8 cellular contexts compared by ENCODE assay signal in genomic region chr14:35534884-35535793, GRCh38. TPM values are rescaled to one million over a fixed set of nuclear protein-coding genes. Genes with fewer than 3 reads are reported as not detected.
DNase-seq lines count a peak whose midpoint lies in the region; ATAC-seq and TF ChIP-seq lines count a peak whose summit lies in the region.

No MANE protein-coding gene starts in this region.

- TF ChIP-seq CTCF in DOHH2 (IDR thresholded peaks at IDR 0.05; ENCODE audit: low read depth, low read length, poor library complexity, severe bottlenecking): no peak

- no peaks in the 10 kb centered on the region for H3K9me2 ChIP-seq in DOHH2 (replicated peaks; ENCODE audit: control insufficient read depth, low read length)

- H3K9me3 ChIP-seq in DOHH2 (ENCODE audit: control insufficient read depth, insufficient read depth, low read length): no peaks in the 10 kb centered on the region
- no peaks in the 10 kb centered on the region for H3K9me3 ChIP-seq in MG63

- no peaks in the 10 kb centered on the region for H3K79me2 ChIP-seq in DOHH2 (ENCODE audit: control insufficient read depth, low read length)

- H3K36me3 ChIP-seq in DOHH2 (ENCODE audit: control insufficient read depth, low read length) (no peaks in the 10 kb centered on the region), MG63 (no peaks in the 10 kb centered on the region)

- peaks cover 15% of the 10 kb centered on the region for H3K4me1 ChIP-seq in DOHH2 (ENCODE audit: control insufficient read depth, low read length)

- intact Hi-C loops in left colon (cut with DNase I, micrococcal nuclease): no loop called here

- H3K4me2 ChIP-seq in DOHH2 (ENCODE audit: low read length): peak overlapping the region; percentile 94

- H3K4me3 ChIP-seq in DOHH2 (ENCODE audit: low read length) (peak overlapping the region; percentile 89), MG63 (no peak overlapping the region)

- H3K27ac ChIP-seq in DOHH2 (ENCODE audit: low read depth, low read length): no peak overlapping the region

- DNase-seq in MG63 (peak; percentile 51), cerebellar cortex (ENCODE audit: low spot score) (peak; percentile 33), left colon (peak; percentile 31 to 67)
- peak; percentile 28 for DNase-seq in activated CD4-positive, alpha-beta T cell treated with anti-CD3 and anti-CD28 coated beads for 1 hour
- peak; percentile 13 for DNase-seq in stimulated activated CD4-positive, alpha-beta T cell treated with anti-CD3 and anti-CD28 coated beads, Interleukin-2, amount 100 ng/mL, for 4 hours (ENCODE audit: low read depth)

- H3K27me3 ChIP-seq in DOHH2 (ENCODE audit: control insufficient read depth, low read length): peaks cover 43% of the 10 kb centered on the region
- H3K27me3 ChIP-seq in MG63: peaks cover 39% of the 10 kb centered on the region

- ATAC-seq in GM21723 (IDR thresholded peaks at IDR 0.05; ENCODE audit: unreplicated experiment): peak; percentile 65
- peak; percentile 85 for ATAC-seq in left colon
- ATAC-seq in HG02763 (IDR thresholded peaks at IDR 0.05; ENCODE audit: unreplicated experiment): no peak

- H4K20me1 ChIP-seq in DOHH2 (ENCODE audit: control insufficient read depth, insufficient read depth, low read depth, low read length): no peaks in the 10 kb centered on the region

- H3F3A ChIP-seq in DOHH2 (ENCODE audit: control insufficient read depth, insufficient read depth): peaks cover 3% of the 10 kb centered on the region

RNA-seq across cellular contexts. Expression of gene INSM2, which starts 1.2 kb away (rescaled TPM):
- total RNA-seq in MG63 (2014; rRNA removed; shearing (Covaris generic); ENCODE audit: low replicate concordance): not detected in 2 replicates
- total RNA-seq in left colon: not detected
